Comparison of ENCODE assay signal across 2 cellular contexts in the genomic region with DNA sequence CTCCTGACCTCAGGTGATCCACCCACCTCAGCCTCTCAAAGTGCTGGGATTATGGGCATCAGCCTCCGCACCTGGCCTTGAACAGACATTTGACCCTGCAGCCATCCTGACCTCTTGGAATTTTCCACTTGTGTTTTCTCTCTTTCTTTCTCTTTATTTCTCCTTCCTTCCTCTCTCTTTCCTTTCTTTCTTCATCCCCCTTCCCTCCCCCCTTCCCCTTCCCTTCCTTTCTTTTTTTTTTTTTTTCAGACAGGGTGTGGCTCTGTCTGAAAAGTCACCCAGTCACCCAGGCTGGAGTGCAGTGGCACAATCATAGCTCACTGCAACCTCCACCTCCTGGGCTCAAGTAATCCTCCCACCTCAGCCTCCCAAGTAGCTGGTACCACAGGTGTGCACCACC. TPM values are rescaled to one million over a fixed set of nuclear protein-coding genes. Genes with fewer than 3 reads are reported as not detected.
"Had no signal": no experiment of that assay in that cellular context is flagged by ENCODE, and none has a peak within 500 bp of the region (broad histone marks: within the 10 kb centered on the region; RNA-seq: fewer than 3 reads in every experiment).

No MANE protein-coding gene starts in this region.

RNA-seq across cellular contexts. Expression of a gene that starts 10.8 kb away (rescaled TPM):
- total RNA-seq: activated CD8-positive, alpha-beta T cell treated with anti-CD3 and anti-CD28 coated beads, Interleukin-2, amount 10 ng/mL, durations not matched to agents 7 days and 5 days; T-helper 17 cell had no signal
